ENCODE assay signal across 9 cellular contexts in the genomic region with DNA sequence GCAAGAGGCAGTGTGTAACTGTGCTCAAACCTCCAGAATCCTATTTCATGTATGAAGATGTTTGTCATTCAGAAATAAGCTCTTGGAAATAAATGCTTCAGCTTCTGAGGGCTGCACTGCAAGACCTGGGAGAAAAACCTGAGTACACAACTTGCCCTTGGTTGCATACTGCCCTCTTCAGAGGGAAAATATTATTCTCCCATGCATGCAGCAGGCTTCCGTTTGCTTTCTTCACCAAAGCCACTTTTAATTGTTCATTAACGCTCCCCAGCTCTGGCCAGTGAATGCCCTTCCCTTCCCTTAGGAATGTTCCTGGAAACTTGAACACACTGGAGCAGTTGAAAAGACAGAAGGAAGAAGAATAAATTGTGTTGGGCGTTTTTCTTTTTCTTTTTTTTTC. TPM values are rescaled to one million over a fixed set of nuclear protein-coding genes. Genes with fewer than 3 reads are reported as not detected.
DNase-seq lines count a peak whose midpoint lies in the region; ATAC-seq and TF ChIP-seq lines count a peak whose summit lies in the region.
"Had no signal": no experiment of that assay in that cellular context is flagged by ENCODE, and none has a peak within 500 bp of the region (broad histone marks: within the 10 kb centered on the region; RNA-seq: fewer than 3 reads in every experiment).

No MANE protein-coding gene starts in this region.

- no peaks in the 10 kb centered on the region for H3K4me1 ChIP-seq in Caco-2

- H3K27me3 ChIP-seq in Caco-2 (replicated peaks; ENCODE audit: control insufficient read depth, insufficient read depth, low read length): peaks cover 2% of the 10 kb centered on the region; the same call in 1 of the 2 replicates

- POLR2A ChIA-PET in Caco-2 (lab: Charles Lee): no interaction called here

- CTCF ChIA-PET in Caco-2 (lab: Charles Lee): interaction anchor here (0.6 to 1.4 kb wide), 6 partner anchors 10 to 146 kb away, joined by 3 to 7 read pairs (median 3); no protein-coding TSS in a partner anchor

- no peaks in the 10 kb centered on the region for H3K4me1 Mint-ChIP-seq in Caco-2 (ENCODE audit: low read depth, unreplicated experiment)
- H3K4me1 Mint-ChIP-seq in T-helper 17 cell: peaks cover 17% of the 10 kb centered on the region

- no peaks in the 10 kb centered on the region for H3K9me3 ChIP-seq in Caco-2
- no peaks in the 10 kb centered on the region for H3K9me3 ChIP-seq in T-helper 17 cell (ENCODE audit: control insufficient read depth, low read length, poor library complexity, severe bottlenecking)
- H3K9me3 ChIP-seq: upper lobe of left lung had no signal

- DNase-seq in Caco-2 (peak in 1 of 2 experiments; percentile 40), HFF-Myc (ENCODE audit: extremely low read depth, low read depth) (no peak), T-helper 17 cell (no peak), inferior parietal cortex (ENCODE audit: extremely low spot score) (peak; percentile 49)
- no peak for DNase-seq in stimulated activated CD4-positive, alpha-beta T cell treated with anti-CD3 and anti-CD28 coated beads, Interleukin-12 subunit alpha, Interleukin-12 subunit beta, amount 100 ng/mL, for 4 hours
- no peak for DNase-seq in activated T-cell treated with anti-CD3 and anti-CD28 coated beads, Interleukin-2, amount 50 U/mL, for 1 hour
- no peak for DNase-seq in stimulated activated naive CD4-positive, alpha-beta T cell treated with Interleukin-2 at 50 U/mL for 16 hours (lab: John Stamatoyannopoulos, UW)

- H3K36me3 Mint-ChIP-seq in Caco-2 (ENCODE audit: insufficient read depth, unreplicated experiment) (no peaks in the 10 kb centered on the region), T-helper 17 cell (ENCODE audit: low read depth) (no peaks in the 10 kb centered on the region)

- H3K4me3 ChIP-seq in Caco-2 (ENCODE audit: low read depth, low read length) (no peak overlapping the region), HFF-Myc (replicated peaks; ENCODE audit: low read depth, low read length) (no peak overlapping the region)
- H3K4me3 ChIP-seq: upper lobe of left lung had no signal

- BruUV-seq in Caco-2 (replicated peaks; lab: Mats Ljungman, UMichigan): no TSS peak

- peak; percentile 15 for ATAC-seq in T-helper 17 cell
- no peak for ATAC-seq in HG02798 (IDR thresholded peaks at IDR 0.05; ENCODE audit: poor library complexity, unreplicated experiment)

- H3K4me3 Mint-ChIP-seq in Caco-2 (ENCODE audit: unreplicated experiment): no peak overlapping the region
- H3K4me3 Mint-ChIP-seq in T-helper 17 cell: peak overlapping the region; percentile 25

- TF ChIP-seq CTCF in Caco-2 (IDR thresholded peaks at IDR 0.05; ENCODE audit: insufficient read depth in 1 of 2, low read depth in 1 of 2, low read length in 1 of 2, severe bottlenecking in 1 of 2, unreplicated experiment in 1 of 2) (peak; percentile 39 to 54), HFF-Myc (IDR thresholded peaks at IDR 0.05; ENCODE audit: low read depth, low read length, missing control alignments) (peak; percentile 19)

- intact Hi-C loops in Caco-2 (cut with micrococcal nuclease; ENCODE audit: unreplicated experiment): loop anchor here (1.0 to 5.0 kb wide), 4 partner anchors 20 to 400 kb away; no protein-coding TSS in a partner anchor

- no peaks in the 10 kb centered on the region for H3K36me3 ChIP-seq in Caco-2 (ENCODE audit: control insufficient read depth, insufficient read depth, low read length)
- H3K36me3 ChIP-seq: upper lobe of left lung had no signal

- H3K27ac Mint-ChIP-seq in Caco-2 (ENCODE audit: unreplicated experiment): no peak overlapping the region
- peak overlapping the region; percentile 89 for H3K27ac Mint-ChIP-seq in T-helper 17 cell

- H3K27me3 Mint-ChIP-seq in Caco-2 (ENCODE audit: insufficient read depth, unreplicated experiment) (peaks cover 22% of the 10 kb centered on the region), T-helper 17 cell (peaks cover 57% of the 10 kb centered on the region)

- H3K9me3 Mint-ChIP-seq in Caco-2 (ENCODE audit: unreplicated experiment): no peaks in the 10 kb centered on the region

RNA-seq across cellular contexts. Expression of gene WHRN, which starts 2.5 kb away (rescaled TPM):
- 1.4 and 1.6 TPM in 2 replicates for total RNA-seq in Caco-2 (2022)
- total RNA-seq in T-helper 17 cell: 10 to 100 TPM; 18.2 to 32.6 TPM
